Comparison of ENCODE assay signal across 8 cellular contexts in the genomic region with DNA sequence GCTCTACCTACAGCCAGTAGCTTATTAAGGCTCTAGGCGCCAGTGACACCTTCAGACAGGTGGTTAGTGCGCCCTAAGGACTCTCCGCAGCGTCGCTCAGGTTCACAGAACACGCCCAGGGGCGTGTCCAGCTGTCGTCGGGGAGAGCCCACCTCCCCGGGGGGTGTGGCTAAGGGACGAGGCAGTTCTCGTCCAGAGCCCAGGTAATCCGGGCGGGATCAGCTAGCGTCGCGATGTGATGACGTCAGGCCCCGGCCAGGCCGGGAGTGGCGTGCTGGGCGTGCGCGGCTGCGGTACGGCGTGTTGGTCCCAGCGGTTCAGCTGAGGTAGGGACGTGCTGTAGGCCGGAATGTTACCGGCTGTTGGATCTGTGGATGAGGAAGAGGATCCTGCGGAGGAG. TPM values are rescaled to one million over a fixed set of nuclear protein-coding genes. Genes with fewer than 3 reads are reported as not detected.
DNase-seq lines count a peak whose midpoint lies in the region; ATAC-seq and TF ChIP-seq lines count a peak whose summit lies in the region.
"Not testable (repeated sequence)": the region's sequence is repeated elsewhere in the genome, so short reads cannot be mapped to it uniquely, and the experiment has no call there.

TSS of gene ZNG1C (plus strand) at position 301 of the 400 bp plus-strand sequence. CDS start at position 350, 49 bp downstream.

- not testable (repeated sequence) for ATAC-seq in psoas muscle

- not testable (repeated sequence) for H4K20me1 ChIP-seq in GM23248 (ENCODE audit: insufficient read depth)

- WGBS in GM23248 (ENCODE audit: low coverage in 1 of 2, low lambda C conversion rate in 2 of 2, missing lambda C conversion rate in 2 of 2), 2 experiments, result no CpG with 5 or more reads among the region's 32 CpGs
- WGBS in endodermal cell (ENCODE audit: insufficient coverage in 1 of 2, insufficient read length in 1 of 2), 2 experiments, result no CpG with 5 or more reads among the region's 32 CpGs
- WGBS in psoas muscle, 3 donors, result no CpG with 5 or more reads among the region's 32 CpGs

- in situ Hi-C loops in GM23248 (cut with MboI), result not testable (repeated sequence)

- H3K4me3 Mint-ChIP-seq in activated naive CD4-positive, alpha-beta T cell treated with anti-CD3 and anti-CD28 coated beads for 36 hours; endodermal cell: not testable (repeated sequence)

- not testable (repeated sequence) for H3K9me3 ChIP-seq in GM23248 (ENCODE audit: low read depth); SJSA1 (replicated peaks); endodermal cell (ENCODE audit: control insufficient read depth, low read length); mononuclear cell (ENCODE audit: low read depth, low read length); psoas muscle

- H3K4me1 ChIP-seq in GM23248 (ENCODE audit: insufficient read depth); SJSA1 (replicated peaks); endodermal cell (ENCODE audit: control insufficient read depth, insufficient read depth, low read length); mononuclear cell (ENCODE audit: insufficient read depth, low read length); psoas muscle: not testable (repeated sequence)

- H3K27ac ChIP-seq in GM23248; SJSA1; endodermal cell (ENCODE audit: low read depth, low read length); psoas muscle: not testable (repeated sequence)

- TF ChIP-seq CTCF in endodermal cell (conservative IDR thresholded peaks at IDR 0.05); psoas muscle (IDR thresholded peaks at IDR 0.05): not testable (repeated sequence)

- not testable (repeated sequence) for H3K4me3 ChIP-seq in GM23248; SJSA1; endodermal cell (ENCODE audit: low read length); mononuclear cell (ENCODE audit: low read length); psoas muscle

- DNase-seq in GM23248; SJSA1 (ENCODE audit: low read depth in 1 of 2, low spot score in 2 of 2); activated naive CD4-positive, alpha-beta T cell treated with anti-CD3 and anti-CD28 coated beads for 36 hours; endodermal cell; cardiac septum (ENCODE audit: low spot score); psoas muscle; ureter (ENCODE audit: low spot score): not testable (repeated sequence)

- intact Hi-C loops in activated naive CD4-positive, alpha-beta T cell treated with anti-CD3 and anti-CD28 coated beads for 36 hours (cut with micrococcal nuclease); cardiac septum (cut with DNase I); psoas muscle (cut with DNase I): not testable (repeated sequence)

- H3K79me2 ChIP-seq in GM23248 (ENCODE audit: insufficient read depth), result not testable (repeated sequence)

- H3K27me3 ChIP-seq in GM23248 (replicated peaks; ENCODE audit: insufficient read depth); SJSA1 (replicated peaks); endodermal cell (ENCODE audit: control insufficient read depth, insufficient read depth, low read length, poor library complexity, severe bottlenecking); mononuclear cell (ENCODE audit: insufficient read depth, low read length); psoas muscle (ENCODE audit: insufficient read depth in 3 of 3, low read length in 2 of 3): not testable (repeated sequence)

- H3K27ac Mint-ChIP-seq in activated naive CD4-positive, alpha-beta T cell treated with anti-CD3 and anti-CD28 coated beads for 36 hours; endodermal cell: not testable (repeated sequence)

- H3K9me2 ChIP-seq in GM23248 (ENCODE audit: insufficient read depth), result not testable (repeated sequence)

- H3K4me2 ChIP-seq in GM23248 (ENCODE audit: unreplicated experiment), result not testable (repeated sequence)

- H3K36me3 Mint-ChIP-seq in activated naive CD4-positive, alpha-beta T cell treated with anti-CD3 and anti-CD28 coated beads for 36 hours (ENCODE audit: low read depth); endodermal cell (ENCODE audit: low read depth): not testable (repeated sequence)

- not testable (repeated sequence) for H3K9ac ChIP-seq in GM23248; endodermal cell (ENCODE audit: extremely low read depth, low read length, poor library complexity, severe bottlenecking)

- CTCF ChIA-PET in activated naive CD4-positive, alpha-beta T cell treated with anti-CD3 and anti-CD28 coated beads for 36 hours (lab: Charles Lee), result not testable (repeated sequence)

- H3F3A ChIP-seq in GM23248 (ENCODE audit: insufficient read depth), result not testable (repeated sequence)

- not testable (repeated sequence) for H3K4me1 Mint-ChIP-seq in activated naive CD4-positive, alpha-beta T cell treated with anti-CD3 and anti-CD28 coated beads for 36 hours (ENCODE audit: low read depth); endodermal cell

- H3K9me3 Mint-ChIP-seq in activated naive CD4-positive, alpha-beta T cell treated with anti-CD3 and anti-CD28 coated beads for 36 hours; endodermal cell: not testable (repeated sequence)

- not testable (repeated sequence) for H3K27me3 Mint-ChIP-seq in activated naive CD4-positive, alpha-beta T cell treated with anti-CD3 and anti-CD28 coated beads for 36 hours (ENCODE audit: low read depth); endodermal cell (ENCODE audit: insufficient read depth)

- H3K36me3 ChIP-seq in GM23248 (ENCODE audit: low read depth); SJSA1; endodermal cell (ENCODE audit: control insufficient read depth, insufficient read depth, low read length); psoas muscle (ENCODE audit: insufficient read depth in 1 of 2, low read depth in 1 of 2): not testable (repeated sequence)

- H2AFZ ChIP-seq in GM23248, result not testable (repeated sequence)

RNA-seq across cellular contexts. Expression of gene ZNG1C, which starts in this region (rescaled TPM):
- total RNA-seq in GM23248 (2014; rRNA removed; shearing (Covaris generic)), result 11.4 and 12.8 TPM in 2 replicates
- polyA plus RNA-seq in GM23248 (2016; fragmentation: Nextera tagmentation; extraction: Ambion mirVana), result 20.2 and 22.7 TPM in 2 replicates
- total RNA-seq in SJSA1 (2014; rRNA removed; shearing (Covaris generic)), result 20.6 and 67.3 TPM in 2 replicates
- total RNA-seq in activated naive CD4-positive, alpha-beta T cell treated with anti-CD3 and anti-CD28 coated beads for 36 hours, result 10 to 100 TPM; 30.1 to 36.7 TPM
- 10 to 100 TPM; 32.6 to 37.1 TPM for total RNA-seq in endodermal cell
- polyA plus RNA-seq in endodermal cell (2013, experiment 1 of 2), result 16.2 TPM
- polyA plus RNA-seq in endodermal cell (2013, experiment 2 of 2), result 15.0 TPM
- 14.0 TPM for total RNA-seq in cardiac septum
- total RNA-seq in mononuclear cell, result 19.3 TPM
- total RNA-seq in psoas muscle, result 10 to 100 TPM in 3 of 4 donors, 1 to 10 TPM in 1; 9.9 to 15.7 (median 11.0) TPM
- polyA plus RNA-seq in psoas muscle, result 10 to 100 TPM; 11.9 to 23.1 (median 12.4) TPM
- 67.6 TPM for total RNA-seq in ureter
